Comparison of ENCODE assay signal across 1 cellular context in genomic region chr22:37803195-37803635, GRCh38.
A peak's percentile ranks its signal among the peaks of the same experiment; 100 is the strongest.
TF ChIP-seq lines count a peak whose summit lies in the region.

No MANE protein-coding gene starts in this region.

TF ChIP-seq in K562, 482 proteins besides CTCF, POLR2A, EP300 and RAD21 (continued from another document and continues in another):
- TF ChIP-seq, protein P1, sequence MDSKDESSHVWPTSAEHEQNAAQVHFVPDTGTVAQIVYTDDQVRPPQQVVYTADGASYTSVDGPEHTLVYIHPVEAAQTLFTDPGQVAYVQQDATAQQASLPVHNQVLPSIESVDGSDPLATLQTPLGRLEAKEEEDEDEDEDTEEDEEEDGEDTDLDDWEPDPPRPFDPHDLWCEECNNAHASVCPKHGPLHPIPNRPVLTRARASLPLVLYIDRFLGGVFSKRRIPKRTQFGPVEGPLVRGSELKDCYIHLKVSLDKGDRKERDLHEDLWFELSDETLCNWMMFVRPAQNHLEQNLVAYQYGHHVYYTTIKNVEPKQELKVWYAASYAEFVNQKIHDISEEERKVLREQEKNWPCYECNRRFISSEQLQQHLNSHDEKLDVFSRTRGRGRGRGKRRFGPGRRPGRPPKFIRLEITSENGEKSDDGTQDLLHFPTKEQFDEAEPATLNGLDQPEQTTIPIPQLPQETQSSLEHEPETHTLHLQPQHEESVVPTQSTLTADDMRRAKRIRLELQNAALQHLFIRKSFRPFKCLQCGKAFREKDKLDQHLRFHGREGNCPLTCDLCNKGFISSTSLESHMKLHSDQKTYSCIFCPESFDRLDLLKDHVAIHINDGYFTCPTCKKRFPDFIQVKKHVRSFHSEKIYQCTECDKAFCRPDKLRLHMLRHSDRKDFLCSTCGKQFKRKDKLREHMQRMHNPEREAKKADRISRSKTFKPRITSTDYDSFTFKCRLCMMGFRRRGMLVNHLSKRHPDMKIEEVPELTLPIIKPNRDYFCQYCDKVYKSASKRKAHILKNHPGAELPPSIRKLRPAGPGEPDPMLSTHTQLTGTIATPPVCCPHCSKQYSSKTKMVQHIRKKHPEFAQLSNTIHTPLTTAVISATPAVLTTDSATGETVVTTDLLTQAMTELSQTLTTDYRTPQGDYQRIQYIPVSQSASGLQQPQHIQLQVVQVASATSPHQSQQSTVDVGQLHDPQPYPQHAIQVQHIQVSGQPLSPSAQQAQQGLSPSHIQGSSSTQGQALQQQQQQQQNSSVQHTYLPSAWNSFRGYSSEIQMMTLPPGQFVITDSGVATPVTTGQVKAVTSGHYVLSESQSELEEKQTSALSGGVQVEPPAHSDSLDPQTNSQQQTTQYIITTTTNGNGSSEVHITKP (IDR thresholded peaks at IDR 0.05; ENCODE audit: partially characterized antibody): peak; percentile 99
- TF ChIP-seq ZNF12 (CRISPR knock-in tag; IDR thresholded peaks at IDR 0.05) (no peak), CREB5 (CRISPR knock-in tag; IDR thresholded peaks at IDR 0.05) (no peak), BMI1 (IDR thresholded peaks at IDR 0.05; ENCODE audit: low read length) (no peak), ZNF347 (CRISPR knock-in tag; IDR thresholded peaks at IDR 0.05; ENCODE audit: low read depth) (no peak), ARID4B (CRISPR knock-in tag; IDR thresholded peaks at IDR 0.05) (0 out of 2 replicates have a peak, but pooled peaks have one; percentile 37), ZNF165 (CRISPR knock-in tag; IDR thresholded peaks at IDR 0.05; ENCODE audit: borderline replicate concordance) (no peak), EGR1 (conservative IDR thresholded peaks at IDR 0.05) (peak; percentile 67), ZNF444 (CRISPR knock-in tag; IDR thresholded peaks at IDR 0.05) (peak; percentile 73; the same call in 1 of the 2 replicates), TAF9B (IDR thresholded peaks at IDR 0.05; ENCODE audit: partially characterized antibody) (peak; percentile 56), MCM3 (IDR thresholded peaks at IDR 0.05) (no peak), CREBBP (IDR thresholded peaks at IDR 0.05; ENCODE audit: low read depth, low read length) (no peak), PREB (CRISPR knock-in tag; IDR thresholded peaks at IDR 0.05) (no peak), IFI16 (CRISPR knock-in tag; IDR thresholded peaks at IDR 0.05) (no peak), SFPQ (IDR thresholded peaks at IDR 0.05; ENCODE audit: low read depth, low read length) (no peak), HES1 (IDR thresholded peaks at IDR 0.05; ENCODE audit: low read depth) (peak; percentile 84), AFF4 (CRISPR knock-in tag; IDR thresholded peaks at IDR 0.05) (no peak), GATAD2B (IDR thresholded peaks at IDR 0.05; ENCODE audit: borderline replicate concordance) (no peak), SP2 (IDR thresholded peaks at IDR 0.05; ENCODE audit: extremely low read depth, low read depth, low read length, poor library complexity, severe bottlenecking) (no peak), RBM15 (IDR thresholded peaks at IDR 0.05; ENCODE audit: insufficient read depth, low read length) (no peak), JUNB (CRISPR knock-in tag; conservative IDR thresholded peaks at IDR 0.05) (no peak), HDGF (IDR thresholded peaks at IDR 0.05) (no peak), ZNF707 (CRISPR knock-in tag; conservative IDR thresholded peaks at IDR 0.05) (no peak), GATA2 (CRISPR knock-in tag; IDR thresholded peaks at IDR 0.05) (peak; percentile 87), POLR2B (IDR thresholded peaks at IDR 0.05; ENCODE audit: low read depth, partially characterized antibody) (no peak), NR2F6 (CRISPR knock-in tag; IDR thresholded peaks at IDR 0.05) (peak; percentile 90), ZNF699 (CRISPR knock-in tag; IDR thresholded peaks at IDR 0.05; ENCODE audit: insufficient replicate concordance) (no peak), ZBTB8A (IDR thresholded peaks at IDR 0.05; ENCODE audit: partially characterized antibody) (no peak), CREB1 (IDR thresholded peaks at IDR 0.05) (no peak), CREB1 (CRISPR knock-in tag; IDR thresholded peaks at IDR 0.05) (no peak), ARID2 (IDR thresholded peaks at IDR 0.05) (no peak), SNRNP70 (optimal IDR thresholded peaks at IDR 0.05; ENCODE audit: low read depth, low read length) (no peak), NBN (IDR thresholded peaks at IDR 0.05; ENCODE audit: low read depth) (peak; percentile 92), ZBED1 (IDR thresholded peaks at IDR 0.05) (0 out of 2 replicates have a peak, but pooled peaks have one; percentile 57), ARHGAP35 (IDR thresholded peaks at IDR 0.05; ENCODE audit: partially characterized antibody) (no peak), POLR2AphosphoS5 (IDR thresholded peaks at IDR 0.05; ENCODE audit: control insufficient read depth, insufficient read depth, low read depth, low read length) (peak; percentile 86; the same call in 1 of the 2 replicates), FOXK1 (CRISPR knock-in tag; IDR thresholded peaks at IDR 0.05; ENCODE audit: borderline replicate concordance) (no peak), E2F4 (CRISPR knock-in tag; IDR thresholded peaks at IDR 0.05; ENCODE audit: low read depth) (no peak)
- TF ChIP-seq, protein P2, sequence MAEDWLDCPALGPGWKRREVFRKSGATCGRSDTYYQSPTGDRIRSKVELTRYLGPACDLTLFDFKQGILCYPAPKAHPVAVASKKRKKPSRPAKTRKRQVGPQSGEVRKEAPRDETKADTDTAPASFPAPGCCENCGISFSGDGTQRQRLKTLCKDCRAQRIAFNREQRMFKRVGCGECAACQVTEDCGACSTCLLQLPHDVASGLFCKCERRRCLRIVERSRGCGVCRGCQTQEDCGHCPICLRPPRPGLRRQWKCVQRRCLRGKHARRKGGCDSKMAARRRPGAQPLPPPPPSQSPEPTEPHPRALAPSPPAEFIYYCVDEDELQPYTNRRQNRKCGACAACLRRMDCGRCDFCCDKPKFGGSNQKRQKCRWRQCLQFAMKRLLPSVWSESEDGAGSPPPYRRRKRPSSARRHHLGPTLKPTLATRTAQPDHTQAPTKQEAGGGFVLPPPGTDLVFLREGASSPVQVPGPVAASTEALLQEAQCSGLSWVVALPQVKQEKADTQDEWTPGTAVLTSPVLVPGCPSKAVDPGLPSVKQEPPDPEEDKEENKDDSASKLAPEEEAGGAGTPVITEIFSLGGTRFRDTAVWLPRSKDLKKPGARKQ (CRISPR knock-in tag; IDR thresholded peaks at IDR 0.05): no peak
- TF ChIP-seq, protein P3, sequence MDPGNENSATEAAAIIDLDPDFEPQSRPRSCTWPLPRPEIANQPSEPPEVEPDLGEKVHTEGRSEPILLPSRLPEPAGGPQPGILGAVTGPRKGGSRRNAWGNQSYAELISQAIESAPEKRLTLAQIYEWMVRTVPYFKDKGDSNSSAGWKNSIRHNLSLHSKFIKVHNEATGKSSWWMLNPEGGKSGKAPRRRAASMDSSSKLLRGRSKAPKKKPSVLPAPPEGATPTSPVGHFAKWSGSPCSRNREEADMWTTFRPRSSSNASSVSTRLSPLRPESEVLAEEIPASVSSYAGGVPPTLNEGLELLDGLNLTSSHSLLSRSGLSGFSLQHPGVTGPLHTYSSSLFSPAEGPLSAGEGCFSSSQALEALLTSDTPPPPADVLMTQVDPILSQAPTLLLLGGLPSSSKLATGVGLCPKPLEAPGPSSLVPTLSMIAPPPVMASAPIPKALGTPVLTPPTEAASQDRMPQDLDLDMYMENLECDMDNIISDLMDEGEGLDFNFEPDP (CRISPR knock-in tag; IDR thresholded peaks at IDR 0.05): no peak
